ENCODE assay signal across 28 cellular contexts in genomic region chr9:2732492-2732891, GRCh38. TPM values are rescaled to one million over a fixed set of nuclear protein-coding genes. Genes with fewer than 3 reads are reported as not detected.
A peak's percentile ranks its signal among the peaks of the same experiment; 100 is the strongest.
DNase-seq lines count a peak whose midpoint lies in the region; ATAC-seq and TF ChIP-seq lines count a peak whose summit lies in the region.
"Had no signal": no experiment of that assay in that cellular context is flagged by ENCODE, and none has a peak within 500 bp of the region (broad histone marks: within the 10 kb centered on the region; RNA-seq: fewer than 3 reads in every experiment).

No MANE protein-coding gene starts in this region.

- ATAC-seq in right cardiac atrium (peak; percentile 11 to 40), HG03139 (IDR thresholded peaks at IDR 0.05; ENCODE audit: unreplicated experiment) (no peak)
- ATAC-seq: GM12878 had no signal

- H3K27me3 Mint-ChIP-seq in nephron (ENCODE audit: low read depth), result peaks cover 3% of the 10 kb centered on the region
- H3K27me3 Mint-ChIP-seq: CD4-positive, alpha-beta memory T cell; CD4-positive, CD25-positive, alpha-beta regulatory T cell; CD8-positive, alpha-beta memory T cell had no signal

- H3K4me1 ChIP-seq in cardiac muscle cell (ENCODE audit: low read depth), result peaks cover 29% of the 10 kb centered on the region
- H3K4me1 ChIP-seq in right atrium auricular region, result peaks cover 0 to 21% of the 10 kb centered on the region in 2 donors
- no peaks in the 10 kb centered on the region for H3K4me1 ChIP-seq in right cardiac atrium (ENCODE audit: control insufficient read depth, insufficient read depth, low read length)
- peaks cover 17% of the 10 kb centered on the region for H3K4me1 ChIP-seq in left ventricle myocardium inferior

- no peaks in the 10 kb centered on the region for H3K9me3 Mint-ChIP-seq in nephron
- H3K9me3 Mint-ChIP-seq: CD14-positive monocyte; CD4-positive, CD25-positive, alpha-beta regulatory T cell; CD8-positive, alpha-beta memory T cell had no signal

- peaks cover 14% of the 10 kb centered on the region for H3K4me1 Mint-ChIP-seq in nephron
- H3K4me1 Mint-ChIP-seq: CD4-positive, CD25-positive, alpha-beta regulatory T cell had no signal

- H3K9me3 ChIP-seq in cardiac muscle cell (ENCODE audit: low read depth), result no peaks in the 10 kb centered on the region
- H3K9me3 ChIP-seq in right atrium auricular region, result no peaks in the 10 kb centered on the region
- H3K9me3 ChIP-seq in right cardiac atrium (ENCODE audit: control insufficient read depth, low read length), result no peaks in the 10 kb centered on the region
- H3K9me3 ChIP-seq in left ventricle myocardium inferior (replicated peaks), result no peaks in the 10 kb centered on the region
- H3K9me3 ChIP-seq: BE2C, BLaER1 had no signal

- peak overlapping the region in 2 of 3 experiments; percentile 34 to 86 for H3K27ac Mint-ChIP-seq in nephron
- H3K27ac Mint-ChIP-seq: CD14-positive monocyte; CD4-positive, alpha-beta memory T cell; CD4-positive, CD25-positive, alpha-beta regulatory T cell; CD8-positive, alpha-beta memory T cell had no signal

- H3K36me3 Mint-ChIP-seq in nephron (ENCODE audit: low read depth), result peaks cover 5% of the 10 kb centered on the region
- H3K36me3 Mint-ChIP-seq: CD14-positive monocyte had no signal

- H3K36me3 ChIP-seq in cardiac muscle cell (no peaks in the 10 kb centered on the region), right atrium auricular region (no peaks in the 10 kb centered on the region), left ventricle myocardium inferior (no peaks in the 10 kb centered on the region)
- H3K36me3 ChIP-seq: BE2C had no signal

- no peaks in the 10 kb centered on the region for H3K27me3 ChIP-seq in cardiac muscle cell
- no peaks in the 10 kb centered on the region for H3K27me3 ChIP-seq in right atrium auricular region
- H3K27me3 ChIP-seq in right cardiac atrium (ENCODE audit: control insufficient read depth, insufficient read depth), result no peaks in the 10 kb centered on the region
- H3K27me3 ChIP-seq in left ventricle myocardium inferior (ENCODE audit: low read depth), result no peaks in the 10 kb centered on the region
- H3K27me3 ChIP-seq: BE2C, BLaER1 had no signal

- TF ChIP-seq CTCF in cardiac muscle cell (IDR thresholded peaks at IDR 0.05; ENCODE audit: low read depth, low read length), result no peak
- no peak for TF ChIP-seq CTCF in right atrium auricular region (IDR thresholded peaks at IDR 0.05)
- TF ChIP-seq CTCF in left ventricle myocardium inferior (IDR thresholded peaks at IDR 0.05; ENCODE audit: borderline replicate concordance), result no peak
- no peak for TF ChIP-seq CTCF in nephron (IDR thresholded peaks at IDR 0.05; ENCODE audit: unreplicated experiment in 3 of 3)

- no peak overlapping the region for H3K4me3 ChIP-seq in cardiac muscle cell
- no peak overlapping the region for H3K4me3 ChIP-seq in right atrium auricular region
- H3K4me3 ChIP-seq in right cardiac atrium (ENCODE audit: low read length), result no peak overlapping the region
- H3K4me3 ChIP-seq in left ventricle myocardium inferior, result no peak overlapping the region
- H3K4me3 ChIP-seq: BLaER1, GM12878 had no signal

- intact Hi-C loops in right cardiac atrium (cut with DNase I) (no loop called here), left ventricle myocardium inferior (cut with micrococcal nuclease) (no loop called here)

- 52% methylated on average over 4 of the region's 4 CpGs for WGBS in right cardiac atrium

- H3K27ac ChIP-seq in cardiac muscle cell (peak overlapping the region; percentile 84), right atrium auricular region (no peak overlapping the region), right cardiac atrium (ENCODE audit: low read length) (no peak overlapping the region), left ventricle myocardium inferior (replicated peaks) (no peak overlapping the region)
- H3K27ac ChIP-seq: BLaER1 had no signal

- DNase-seq in cardiac muscle cell (ENCODE audit: low read depth in 1 of 2, low spot score in 1 of 2) (no peak), right atrium auricular region (ENCODE audit: low spot score) (no peak), right cardiac atrium (peak in 1 of 3 donors; percentile 49), left ventricle myocardium inferior (no peak)
- DNase-seq: 8988T; ACHN; BE2C; C1 segment of cervical spinal cord; CD4-positive, alpha-beta memory T cell; CD4-positive, CD25-positive, alpha-beta regulatory T cell; CD8-positive, alpha-beta memory T cell; COR-L47; DMS 273 treated with DMSO at 0.1 percent for 48 hours; DMS153; DMS53; DMS79; DND-41; EL; GDM1 had no signal

- H3K4me3 Mint-ChIP-seq in nephron, result no peak overlapping the region
- H3K4me3 Mint-ChIP-seq: CD14-positive monocyte; CD4-positive, alpha-beta memory T cell; CD4-positive, CD25-positive, alpha-beta regulatory T cell; CD8-positive, alpha-beta memory T cell had no signal

RNA-seq across cellular contexts. Expression of gene KCNV2, which starts 15.2 kb away (rescaled TPM):
- total RNA-seq in cardiac muscle cell (not detected in 2 replicates), right atrium auricular region (not detected), right cardiac atrium (not detected), left ventricle myocardium inferior (not detected)
- polyA plus RNA-seq in cardiac muscle cell (0.49 and 0.81 TPM in 2 replicates), right cardiac atrium (not detected)
- total RNA-seq: A673; CD4-positive, alpha-beta memory T cell; CD4-positive, CD25-positive, alpha-beta regulatory T cell; CD8-positive, alpha-beta memory T cell; Daoy; G401 had no signal
- polyA plus RNA-seq: AG04450; CD14-positive monocyte; CD4-positive, alpha-beta memory T cell; CD4-positive, CD25-positive, alpha-beta regulatory T cell; CD8-positive, alpha-beta memory T cell had no signal
